ENCODE assay signal across 24 cellular contexts in genomic region chr5:58774979-58775378, GRCh38.
"Had no signal": no experiment of that assay in that cellular context is flagged by ENCODE, and none has a peak within 500 bp of the region (broad histone marks: within the 10 kb centered on the region; RNA-seq: fewer than 3 reads in every experiment).

No MANE protein-coding gene starts in this region.

- H3K9me3 Mint-ChIP-seq: immature natural killer cell; mesothelial cell of epicardium; natural killer cell; stimulated activated naive CD8-positive, alpha-beta T cell treated with anti-CD3 and anti-CD28 coated beads, Interleukin-15, Interleukin-2, amounts not matched to agents 100 ng/mL and 50 ng/mL, for 24 hours had no signal

- H3K27me3 ChIP-seq: left lung, ovary, right atrium auricular region, right lobe of liver, suprapubic skin, tibial artery, uterus had no signal

- H3K4me2 ChIP-seq: smooth muscle cell had no signal

- H3K4me3 Mint-ChIP-seq: immature natural killer cell; mesothelial cell of epicardium; naive B cell; natural killer cell; stimulated activated naive CD8-positive, alpha-beta T cell treated with anti-CD3 and anti-CD28 coated beads, Interleukin-15, Interleukin-2, amounts not matched to agents 100 ng/mL and 50 ng/mL, for 24 hours had no signal

- H3K27ac ChIP-seq: left lung, ovary, right atrium auricular region, right lobe of liver, suprapubic skin, thoracic aorta, tibial artery, uterus had no signal

- H3K27me3 Mint-ChIP-seq: progenitor cell of endocrine pancreas had no signal

- H3K4me1 Mint-ChIP-seq: immature natural killer cell, mesothelial cell of epicardium, naive B cell, natural killer cell had no signal

- H3K36me3 Mint-ChIP-seq: immature natural killer cell, mesothelial cell of epicardium, naive B cell, natural killer cell had no signal

- H3K9me3 ChIP-seq: left lung, ovary, right atrium auricular region, right lobe of liver, suprapubic skin, thoracic aorta, tibial artery, uterus had no signal

- H3K4me1 ChIP-seq: right atrium auricular region, suprapubic skin, tibial artery, uterus had no signal

- ATAC-seq: left colon, natural killer cell had no signal

- H3K27ac Mint-ChIP-seq: immature natural killer cell; mesothelial cell of epicardium; natural killer cell; progenitor cell of endocrine pancreas; stimulated activated naive CD8-positive, alpha-beta T cell treated with anti-CD3 and anti-CD28 coated beads, Interleukin-15, Interleukin-2, amounts not matched to agents 100 ng/mL and 50 ng/mL, for 24 hours had no signal

- DNase-seq: hypothalamus; immature natural killer cell; kidney; left colon; left lung; mesendoderm; naive B cell; natural killer cell; ovary; right lobe of liver; stimulated activated CD4-positive, alpha-beta T cell treated with anti-CD3 and anti-CD28 coated beads, Interleukin-2, amount 100 ng/mL, for 48 hours; stimulated activated CD4-positive, alpha-beta T cell treated with anti-CD3 and anti-CD28 coated beads, Interleukin-4, amount 100 ng/mL, for 4 hours; stimulated activated CD8-positive, alpha-beta memory T cell treated with anti-CD3 and anti-CD28 coated beads, Interleukin-4, amount 100 ng/mL, for 48 hours; stimulated activated naive CD4-positive, alpha-beta T cell; tibial artery; uterus had no signal

- H3K4me3 ChIP-seq: left lung, lung, ovary, right atrium auricular region, right lobe of liver, smooth muscle cell, suprapubic skin, thoracic aorta, tibial artery, uterus had no signal

- H3K36me3 ChIP-seq: left lung, ovary, right atrium auricular region, right lobe of liver, suprapubic skin, thoracic aorta, tibial artery, uterus had no signal
